24 cellular contexts compared by ENCODE assay signal in genomic region chr18:9042766-9043481, GRCh38.
"Had no signal": no experiment of that assay in that cellular context is flagged by ENCODE, and none has a peak within 500 bp of the region (broad histone marks: within the 10 kb centered on the region; RNA-seq: fewer than 3 reads in every experiment).

No MANE protein-coding gene starts in this region.

- H3K4me3 ChIP-seq: coronary artery, dorsolateral prefrontal cortex, esophagus muscularis mucosa, gastrocnemius medialis, heart right ventricle, left lung, lower lobe of right lung, mucosa of descending colon had no signal

- ATAC-seq: gastrocnemius medialis; heart right ventricle; left cardiac atrium; left lung; left ventricle myocardium superior; lower lobe of right lung; mucosa of descending colon; naive thymus-derived CD8-positive, alpha-beta T cell had no signal

- H3K27ac ChIP-seq: coronary artery, dorsolateral prefrontal cortex, esophagus muscularis mucosa, gastrocnemius medialis, heart right ventricle, left lung, lower lobe of right lung had no signal

- FAIRE-seq: endothelial cell of umbilical vein, islet of Langerhans, keratinocyte had no signal

- DNase-seq: dermis blood vessel endothelial cell; dorsolateral prefrontal cortex; effector CD4-positive, alpha-beta T cell; effector memory CD4-positive, alpha-beta T cell; foreskin fibroblast; foreskin melanocyte; gastrocnemius medialis; glutamatergic neuron; head of caudate nucleus; heart right ventricle; hippocampal formation; left cardiac atrium; left lung; left ventricle myocardium superior; lower lobe of right lung; mesenchymal stem cell; mucosa of descending colon; naive B cell; naive thymus-derived CD8-positive, alpha-beta T cell had no signal

- H3K9me3 ChIP-seq: esophagus muscularis mucosa, gastrocnemius medialis, heart right ventricle, left lung, lower lobe of right lung, mucosa of descending colon had no signal

- H3K27me3 ChIP-seq: dorsolateral prefrontal cortex, esophagus muscularis mucosa, gastrocnemius medialis, heart right ventricle, left lung had no signal

- H3K36me3 ChIP-seq: esophagus muscularis mucosa, gastrocnemius medialis, heart right ventricle, left lung, lower lobe of right lung had no signal

- H3K4me1 ChIP-seq: gastrocnemius medialis, heart right ventricle, left lung, lower lobe of right lung had no signal
